Comparison of ENCODE assay signal across 1 cellular context in genomic region chr19:29467824-29468401, GRCh38.
TF ChIP-seq lines count a peak whose summit lies in the region.

No MANE protein-coding gene starts in this region.

TF ChIP-seq in WTC11, 78 proteins besides CTCF, POLR2A, EP300 and RAD21 (continued from another document):
- TF ChIP-seq, protein P1, sequence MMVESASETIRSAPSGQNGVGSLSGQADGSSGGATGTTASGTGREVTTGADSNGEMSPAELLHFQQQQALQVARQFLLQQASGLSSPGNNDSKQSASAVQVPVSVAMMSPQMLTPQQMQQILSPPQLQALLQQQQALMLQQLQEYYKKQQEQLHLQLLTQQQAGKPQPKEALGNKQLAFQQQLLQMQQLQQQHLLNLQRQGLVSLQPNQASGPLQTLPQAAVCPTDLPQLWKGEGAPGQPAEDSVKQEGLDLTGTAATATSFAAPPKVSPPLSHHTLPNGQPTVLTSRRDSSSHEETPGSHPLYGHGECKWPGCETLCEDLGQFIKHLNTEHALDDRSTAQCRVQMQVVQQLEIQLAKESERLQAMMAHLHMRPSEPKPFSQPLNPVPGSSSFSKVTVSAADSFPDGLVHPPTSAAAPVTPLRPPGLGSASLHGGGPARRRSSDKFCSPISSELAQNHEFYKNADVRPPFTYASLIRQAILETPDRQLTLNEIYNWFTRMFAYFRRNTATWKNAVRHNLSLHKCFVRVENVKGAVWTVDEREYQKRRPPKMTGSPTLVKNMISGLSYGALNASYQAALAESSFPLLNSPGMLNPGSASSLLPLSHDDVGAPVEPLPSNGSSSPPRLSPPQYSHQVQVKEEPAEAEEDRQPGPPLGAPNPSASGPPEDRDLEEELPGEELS (CRISPR knock-in tag; IDR thresholded peaks at IDR 0.05), result no peak
- TF ChIP-seq ZNF263 (CRISPR knock-in tag; IDR thresholded peaks at IDR 0.05; ENCODE audit: low read depth), result no peak
